Comparison of ENCODE assay signal across 1 cellular context in genomic region chr1:13808729-13809131, GRCh38.
TF ChIP-seq lines count a peak whose summit lies in the region.

No MANE protein-coding gene starts in this region.

TF ChIP-seq in K562, 482 proteins besides CTCF, POLR2A, EP300 and RAD21 (continued from another document and continues in another):
- TF ChIP-seq ZBTB5 (IDR thresholded peaks at IDR 0.05): no peak
- no peak for TF ChIP-seq NFATC3 (IDR thresholded peaks at IDR 0.05)
- 0 out of 2 replicates have a peak, but pooled peaks have one; percentile 33 for TF ChIP-seq XRCC5 (IDR thresholded peaks at IDR 0.05; ENCODE audit: low read depth, low read length)
- peak; percentile 32 for TF ChIP-seq CCNT2 (IDR thresholded peaks at IDR 0.05; ENCODE audit: borderline replicate concordance, extremely low read depth, insufficient read length, low read depth, low read length)
- TF ChIP-seq CEBPB (tag; IDR thresholded peaks at IDR 0.05): peak; percentile 69
- TF ChIP-seq TCF3 (CRISPR knock-in tag; IDR thresholded peaks at IDR 0.05): peak; percentile 92
- TF ChIP-seq JUN (IDR thresholded peaks at IDR 0.05; ENCODE audit: borderline replicate concordance, low read depth, low read length): no peak
- TF ChIP-seq JUN (CRISPR knock-in tag; IDR thresholded peaks at IDR 0.05; ENCODE audit: borderline replicate concordance): no peak
- peak; percentile 26 for TF ChIP-seq NEUROD1 (IDR thresholded peaks at IDR 0.05; ENCODE audit: borderline replicate concordance, low read depth, low read length, partially characterized antibody)
- TF ChIP-seq RBM14 (IDR thresholded peaks at IDR 0.05; ENCODE audit: borderline replicate concordance, insufficient read depth, low read depth, low read length): no peak
- TF ChIP-seq ZBTB49 (CRISPR knock-in tag; IDR thresholded peaks at IDR 0.05; ENCODE audit: borderline replicate concordance): no peak
- 0 out of 2 replicates have a peak, but pooled peaks have one; percentile 27 for TF ChIP-seq MXI1 (IDR thresholded peaks at IDR 0.05; ENCODE audit: low read depth, low read length)
- TF ChIP-seq TAL1 (IDR thresholded peaks at IDR 0.05): peak; percentile 87
- TF ChIP-seq CTBP1 (IDR thresholded peaks at IDR 0.05; ENCODE audit: borderline replicate concordance): peak; percentile 58; the same call in 1 of the 2 replicates
- TF ChIP-seq SMC3 (conservative IDR thresholded peaks at IDR 0.05; ENCODE audit: insufficient read depth, low read depth, low read length): no peak
- no peak for TF ChIP-seq ZFP36 (IDR thresholded peaks at IDR 0.05; ENCODE audit: low read depth, low read length, partially characterized antibody)
- peak; percentile 50; the same call in 1 of the 2 replicates for TF ChIP-seq HDAC2 (IDR thresholded peaks at IDR 0.05)
- no peak for TF ChIP-seq ZBTB43 (CRISPR knock-in tag; IDR thresholded peaks at IDR 0.05)
- no peak for TF ChIP-seq CEBPG (CRISPR knock-in tag; IDR thresholded peaks at IDR 0.05)
- TF ChIP-seq CEBPG (tag; conservative IDR thresholded peaks at IDR 0.05 in 1 of 2, IDR thresholded peaks at IDR 0.05 in 1 of 2): peak in 1 of 2 experiments; percentile 31; a peak in 1 of 4 replicates
- no peak for TF ChIP-seq GATAD2B (IDR thresholded peaks at IDR 0.05; ENCODE audit: borderline replicate concordance)
- TF ChIP-seq CBFA2T2 (conservative IDR thresholded peaks at IDR 0.05): peak; percentile 86
- TF ChIP-seq ZNF143 (CRISPR knock-in tag; IDR thresholded peaks at IDR 0.05): no peak
- peak in 1 of 2 experiments; percentile 74; a peak in 2 of 4 replicates for TF ChIP-seq ZMIZ1 (IDR thresholded peaks at IDR 0.05; ENCODE audit: low read depth in 2 of 2, low read length in 2 of 2)
- TF ChIP-seq ZNF407 (IDR thresholded peaks at IDR 0.05; ENCODE audit: low read depth): 0 out of 2 replicates have a peak, but pooled peaks have one; percentile 1
- no peak for TF ChIP-seq GABPB2 (CRISPR knock-in tag; conservative IDR thresholded peaks at IDR 0.05)
- no peak for TF ChIP-seq FOXP1 (CRISPR knock-in tag; IDR thresholded peaks at IDR 0.05)
- TF ChIP-seq SMAD4 (CRISPR knock-in tag; conservative IDR thresholded peaks at IDR 0.05): no peak; the same call in 1 of the 2 replicates
- peak; percentile 88 for TF ChIP-seq DPF2 (IDR thresholded peaks at IDR 0.05)
- peak; percentile 28; the same call in 1 of the 2 replicates for TF ChIP-seq MYNN (IDR thresholded peaks at IDR 0.05)
- no peak for TF ChIP-seq MYNN (CRISPR knock-in tag; IDR thresholded peaks at IDR 0.05)
- TF ChIP-seq ELF1 (tag; IDR thresholded peaks at IDR 0.05): no peak
- no peak for TF ChIP-seq MTA1 (IDR thresholded peaks at IDR 0.05; ENCODE audit: borderline replicate concordance)
- peak; percentile 57; the same call in 1 of the 2 replicates for TF ChIP-seq BCOR (IDR thresholded peaks at IDR 0.05)
- TF ChIP-seq HMG20B (CRISPR knock-in tag; IDR thresholded peaks at IDR 0.05): no peak
- no peak for TF ChIP-seq EP400 (IDR thresholded peaks at IDR 0.05)
- TF ChIP-seq ZNF121 (CRISPR knock-in tag; conservative IDR thresholded peaks at IDR 0.05): no peak
- peak; percentile 17; the same call in 1 of the 2 replicates for TF ChIP-seq RNF2 (IDR thresholded peaks at IDR 0.05)
- TF ChIP-seq KAT2B (IDR thresholded peaks at IDR 0.05; ENCODE audit: low read depth, low read length): no peak
- TF ChIP-seq XRCC4 (IDR thresholded peaks at IDR 0.05; ENCODE audit: extremely low read depth, insufficient read depth, insufficient read length): no peak
- TF ChIP-seq NBN (IDR thresholded peaks at IDR 0.05; ENCODE audit: low read depth): peak; percentile 8; the same call in 1 of the 2 replicates
- TF ChIP-seq HLTF (IDR thresholded peaks at IDR 0.05): no peak
- TF ChIP-seq NFIC (IDR thresholded peaks at IDR 0.05): peak; percentile 72; the same call in 1 of the 2 replicates
- TF ChIP-seq PRMT5 (CRISPR knock-in tag; IDR thresholded peaks at IDR 0.05): no peak
- TF ChIP-seq BDP1 (IDR thresholded peaks at IDR 0.05; ENCODE audit: insufficient read depth, insufficient read length): no peak
- TF ChIP-seq RCOR1 (IDR thresholded peaks at IDR 0.05; ENCODE audit: borderline replicate concordance in 1 of 2, low read depth in 2 of 2, low read length in 2 of 2): peak in 1 of 2 experiments; percentile 86; a peak in 2 of 4 replicates
- TF ChIP-seq TBL1XR1 (IDR thresholded peaks at IDR 0.05; ENCODE audit: low read length in 2 of 2): peak in 1 of 2 experiments; percentile 48; a peak in 1 of 4 replicates
- peak; percentile 87 for TF ChIP-seq TEAD4 (IDR thresholded peaks at IDR 0.05; ENCODE audit: low read length)
- TF ChIP-seq TEAD4 (CRISPR knock-in tag; IDR thresholded peaks at IDR 0.05; ENCODE audit: borderline replicate concordance): no peak
- TF ChIP-seq POLR2B (IDR thresholded peaks at IDR 0.05; ENCODE audit: low read depth, partially characterized antibody): no peak
- TF ChIP-seq NCOR1 (IDR thresholded peaks at IDR 0.05): peak; percentile 79
- TF ChIP-seq CHD2 (IDR thresholded peaks at IDR 0.05; ENCODE audit: low read depth, low read length): no peak
- peak; percentile 93 for TF ChIP-seq CBFA2T3 (IDR thresholded peaks at IDR 0.05)
- no peak for TF ChIP-seq ZNF384 (IDR thresholded peaks at IDR 0.05; ENCODE audit: low read depth, low read length)
- peak; percentile 77 for TF ChIP-seq MTA2 (IDR thresholded peaks at IDR 0.05; ENCODE audit: low read depth)
- TF ChIP-seq HMG20A (CRISPR knock-in tag; conservative IDR thresholded peaks at IDR 0.05): no peak
